Comparison of ENCODE assay signal across 8 cellular contexts in genomic region chr19:41298327-41298964, GRCh38. TPM values are rescaled to one million over a fixed set of nuclear protein-coding genes. Genes with fewer than 3 reads are reported as not detected.
DNase-seq lines count a peak whose midpoint lies in the region; ATAC-seq, FAIRE-seq and TF ChIP-seq lines count a peak whose summit lies in the region.

No MANE protein-coding gene starts in this region.

- intact Hi-C loops in kidney (cut with DNase I), result no loop called here

- FAIRE-seq in kidney (lab: Jason Lieb, UNC), result no peak

- H3K27ac Mint-ChIP-seq in stimulated activated effector memory CD8-positive, alpha-beta T cell treated with anti-CD3 and anti-CD28 coated beads, Interleukin-12 subunit alpha, Interleukin-12 subunit beta, amount 100 ng/mL, for 72 hours, result peak overlapping the region; percentile 99

- H3K36me3 ChIP-seq in MG63, result peaks cover 99% of the 10 kb centered on the region
- peaks cover 75 to 86% of the 10 kb centered on the region in 2 donors for H3K36me3 ChIP-seq in kidney (ENCODE audit: control insufficient read depth in 1 of 2, insufficient read depth in 2 of 2, low read length in 2 of 2)

- peaks cover 100% of the 10 kb centered on the region for H3K36me3 Mint-ChIP-seq in stimulated activated effector memory CD8-positive, alpha-beta T cell treated with anti-CD3 and anti-CD28 coated beads, Interleukin-12 subunit alpha, Interleukin-12 subunit beta, amount 100 ng/mL, for 72 hours

- peaks cover 4 to 20% of the 10 kb centered on the region in 2 donors for H3K4me1 ChIP-seq in kidney (ENCODE audit: control insufficient read depth in 1 of 2, insufficient read depth in 1 of 2, low read depth in 1 of 2, low read length in 2 of 2)

- H3K9me3 ChIP-seq in MG63 (no peaks in the 10 kb centered on the region), kidney (ENCODE audit: control insufficient read depth in 1 of 2, low read length in 2 of 2) (no peaks in the 10 kb centered on the region)

- peak overlapping the region in 1 of 2 donors; percentile 8 for H3K9ac ChIP-seq in kidney (ENCODE audit: low read length in 2 of 2)

- TF ChIP-seq CTCF in astrocyte of the cerebellum (IDR thresholded peaks at IDR 0.05; ENCODE audit: low read depth, low read length, missing control alignments) (no peak), kidney (IDR thresholded peaks at IDR 0.05; ENCODE audit: borderline replicate concordance, extremely low read depth, insufficient read depth) (no peak)

- peak overlapping the region in 1 of 2 donors; percentile 27 for H3K27ac ChIP-seq in kidney (ENCODE audit: low read depth in 2 of 2, low read length in 2 of 2)

- DNase-seq in NCI-H2107 (lab: John Stamatoyannopoulos, UW) (peak; percentile 22), NCI-H2107 treated with DMSO at 0.1 percent for 48 hours (lab: John Stamatoyannopoulos, UW; ENCODE audit: unreplicated experiment) (no peak), MG63 (peak; percentile 39), astrocyte of the cerebellum (ENCODE audit: low read depth) (peak; percentile 82), kidney (peak; percentile 88), GM19238 (ENCODE audit: insufficient read length, low spot score) (no peak), SIG-M5 treated with dmso at 0.1 percent for 504 hours (lab: John Stamatoyannopoulos, UW; ENCODE audit: unreplicated experiment) (no peak)
- no peak for DNase-seq in stimulated activated effector memory CD8-positive, alpha-beta T cell treated with anti-CD3 and anti-CD28 coated beads, Interleukin-12 subunit alpha, Interleukin-12 subunit beta, amount 100 ng/mL, for 72 hours (ENCODE audit: low spot score in 2 of 2)

- no peaks in the 10 kb centered on the region for H3K27me3 ChIP-seq in MG63

- no peak for ATAC-seq in stimulated activated effector memory CD8-positive, alpha-beta T cell treated with anti-CD3 and anti-CD28 coated beads, Interleukin-12 subunit alpha, Interleukin-12 subunit beta, amount 100 ng/mL, for 72 hours

- peaks cover 91% of the 10 kb centered on the region for H3K4me1 Mint-ChIP-seq in stimulated activated effector memory CD8-positive, alpha-beta T cell treated with anti-CD3 and anti-CD28 coated beads, Interleukin-12 subunit alpha, Interleukin-12 subunit beta, amount 100 ng/mL, for 72 hours

- in situ Hi-C loops in astrocyte of the cerebellum (cut with HindIII; ENCODE audit: low sequenced_read_pairs), result no loop called here

- H3K4me3 ChIP-seq in MG63 (no peak overlapping the region), astrocyte of the cerebellum (ENCODE audit: low read depth, low read length) (no peak overlapping the region), kidney (ENCODE audit: low read length in 2 of 2) (no peak overlapping the region)

- H3K4me3 Mint-ChIP-seq in stimulated activated effector memory CD8-positive, alpha-beta T cell treated with anti-CD3 and anti-CD28 coated beads, Interleukin-12 subunit alpha, Interleukin-12 subunit beta, amount 100 ng/mL, for 72 hours, result peak overlapping the region; percentile 52

- H3K9me3 Mint-ChIP-seq in stimulated activated effector memory CD8-positive, alpha-beta T cell treated with anti-CD3 and anti-CD28 coated beads, Interleukin-12 subunit alpha, Interleukin-12 subunit beta, amount 100 ng/mL, for 72 hours, result no peaks in the 10 kb centered on the region

RNA-seq across cellular contexts. Expression of gene CCDC97, which starts 11.5 kb away (rescaled TPM):
- 2.8 and 22.3 TPM in 2 replicates for total RNA-seq in MG63 (2014; rRNA removed; shearing (Covaris generic); ENCODE audit: low replicate concordance)
- 28.1 TPM for total RNA-seq in kidney
- polyA plus RNA-seq in kidney (ENCODE audit: insufficient read depth, low read depth, low replicate concordance), result 9.8 TPM

RNA-seq across cellular contexts. Expression of gene HNRNPUL1, which starts 34.3 kb away (rescaled TPM):
- total RNA-seq in MG63 (2014; rRNA removed; shearing (Covaris generic); ENCODE audit: low replicate concordance), result 149 and 151 TPM in 2 replicates
- total RNA-seq in kidney, result 182 TPM
- polyA plus RNA-seq in kidney (ENCODE audit: insufficient read depth, low read depth, low replicate concordance), result 51.0 TPM

RNA-seq across cellular contexts. Expression of gene TGFB1, which starts 55.3 kb away (rescaled TPM):
- 5.6 and 8.6 TPM in 2 replicates for total RNA-seq in MG63 (2014; rRNA removed; shearing (Covaris generic); ENCODE audit: low replicate concordance)
- total RNA-seq in kidney, result 48.0 TPM
- 19.1 TPM for polyA plus RNA-seq in kidney (ENCODE audit: insufficient read depth, low read depth, low replicate concordance)

Comparison
In these comparisons a context has a peak if more than half of its experiments do, and no peak if none do; other contexts are left out.
1. DNase-seq: peak in NCI-H2107 (single experiment), MG63 (single experiment), astrocyte of the cerebellum (single experiment) and kidney (single experiment); none in NCI-H2107 treated with DMSO at 0.1 percent for 48 hours (single experiment), stimulated activated effector memory CD8-positive, alpha-beta T cell treated with anti-CD3 and anti-CD28 coated beads, Interleukin-12 subunit alpha, Interleukin-12 subunit beta, amount 100 ng/mL, for 72 hours (0 of 2), GM19238 (single experiment) and SIG-M5 treated with dmso at 0.1 percent for 504 hours (single experiment).